In the genomic region with DNA sequence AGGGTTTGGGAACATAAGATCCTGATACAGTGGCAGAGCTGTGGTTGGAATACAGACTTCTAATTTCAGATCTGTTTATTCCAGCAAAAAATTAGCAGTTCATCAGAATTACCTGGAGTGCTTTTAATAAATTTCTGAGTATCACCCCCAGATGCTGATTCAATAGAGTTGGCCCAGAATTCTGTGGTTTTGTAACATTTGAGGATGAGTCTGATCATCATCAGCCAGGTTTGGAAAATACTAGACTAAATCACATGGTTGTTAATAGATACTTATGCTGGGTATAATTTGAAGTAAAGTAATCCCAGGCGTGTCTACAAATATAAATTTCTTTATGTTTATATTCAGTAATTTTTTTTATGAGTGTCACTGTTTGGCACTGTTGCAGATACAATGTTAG, we compare ENCODE assay signal across 25 cellular contexts.
"Had no signal": no experiment of that assay in that cellular context is flagged by ENCODE, and none has a peak within 500 bp of the region (broad histone marks: within the 10 kb centered on the region; RNA-seq: fewer than 3 reads in every experiment).

No MANE protein-coding gene starts in this region.

- H3K4me3 Mint-ChIP-seq: dendritic cell treated with granulocyte-macrophage colony-stimulating factor and Interleukin-4, amounts not matched to agents 40 ng/mL and 50 ng/mL, for 4 days; endodermal cell; memory B cell; mesothelial cell of epicardium; natural killer cell treated with Interleukin-12 subunit alpha and Interleukin-12 subunit beta and Interleukin-15 and Interleukin-18, amount 100 ng/mL, for 72 hours; neural crest cell; stimulated activated effector memory CD8-positive, alpha-beta T cell treated with anti-CD3 and anti-CD28 coated beads, Interleukin-12 subunit alpha, Interleukin-12 subunit beta, amount 100 ng/mL, for 72 hours had no signal

- ATAC-seq: left lobe of liver; mucosa of descending colon; natural killer cell treated with Interleukin-12 subunit alpha and Interleukin-12 subunit beta and Interleukin-15 and Interleukin-18, amount 100 ng/mL, for 72 hours; sciatic nerve; stimulated activated effector memory CD8-positive, alpha-beta T cell treated with anti-CD3 and anti-CD28 coated beads, Interleukin-12 subunit alpha, Interleukin-12 subunit beta, amount 100 ng/mL, for 72 hours had no signal

- DNase-seq: colonic mucosa; effector CD8-positive, alpha-beta T cell; endodermal cell; erythroblast; esophagus squamous epithelium; head of caudate nucleus; kidney; mucosa of descending colon; naive B cell; stimulated activated CD4-positive, alpha-beta T cell treated with anti-CD3 and anti-CD28 coated beads, Interleukin-12 subunit alpha, Interleukin-12 subunit beta, amount 100 ng/mL, for 4 hours; stimulated activated CD4-positive, alpha-beta T cell treated with anti-CD3 and anti-CD28 coated beads, Interleukin-1b, Interleukin-23, amount 100 ng/mL, for 48 hours; stimulated activated CD4-positive, alpha-beta T cell treated with anti-CD3 and anti-CD28 coated beads, Interleukin-4, amount 100 ng/mL, for 24 hours; stimulated activated naive CD4-positive, alpha-beta T cell treated with Interleukin-2 at 50 U/mL for 16 hours; stomach; thyroid gland; trophoblast cell had no signal

- H3K27me3 Mint-ChIP-seq: dendritic cell treated with granulocyte-macrophage colony-stimulating factor and Interleukin-4, amounts not matched to agents 40 ng/mL and 50 ng/mL, for 4 days; memory B cell; naive B cell; natural killer cell treated with Interleukin-12 subunit alpha and Interleukin-12 subunit beta and Interleukin-15 and Interleukin-18, amount 100 ng/mL, for 72 hours had no signal

- FAIRE-seq: frontal cortex, kidney had no signal

- H3K27ac Mint-ChIP-seq: dendritic cell treated with granulocyte-macrophage colony-stimulating factor and Interleukin-4, amounts not matched to agents 40 ng/mL and 50 ng/mL, for 4 days; endodermal cell; memory B cell; mesothelial cell of epicardium; natural killer cell treated with Interleukin-12 subunit alpha and Interleukin-12 subunit beta and Interleukin-15 and Interleukin-18, amount 100 ng/mL, for 72 hours; stimulated activated effector memory CD8-positive, alpha-beta T cell treated with anti-CD3 and anti-CD28 coated beads, Interleukin-12 subunit alpha, Interleukin-12 subunit beta, amount 100 ng/mL, for 72 hours had no signal

- H3K9me3 Mint-ChIP-seq: dendritic cell treated with granulocyte-macrophage colony-stimulating factor and Interleukin-4, amounts not matched to agents 40 ng/mL and 50 ng/mL, for 4 days; endodermal cell; memory B cell; mesothelial cell of epicardium; naive B cell; natural killer cell treated with Interleukin-12 subunit alpha and Interleukin-12 subunit beta and Interleukin-15 and Interleukin-18, amount 100 ng/mL, for 72 hours; neural crest cell; stimulated activated effector memory CD8-positive, alpha-beta T cell treated with anti-CD3 and anti-CD28 coated beads, Interleukin-12 subunit alpha, Interleukin-12 subunit beta, amount 100 ng/mL, for 72 hours had no signal
